1 cellular context compared by ENCODE assay signal in genomic region chr18:13611058-13611615, GRCh38.
TF ChIP-seq lines count a peak whose summit lies in the region.

No MANE protein-coding gene starts in this region.

TF ChIP-seq in GM12878, 131 proteins besides CTCF, POLR2A, EP300 and RAD21 (continued from another document):
- TF ChIP-seq, protein P1, sequence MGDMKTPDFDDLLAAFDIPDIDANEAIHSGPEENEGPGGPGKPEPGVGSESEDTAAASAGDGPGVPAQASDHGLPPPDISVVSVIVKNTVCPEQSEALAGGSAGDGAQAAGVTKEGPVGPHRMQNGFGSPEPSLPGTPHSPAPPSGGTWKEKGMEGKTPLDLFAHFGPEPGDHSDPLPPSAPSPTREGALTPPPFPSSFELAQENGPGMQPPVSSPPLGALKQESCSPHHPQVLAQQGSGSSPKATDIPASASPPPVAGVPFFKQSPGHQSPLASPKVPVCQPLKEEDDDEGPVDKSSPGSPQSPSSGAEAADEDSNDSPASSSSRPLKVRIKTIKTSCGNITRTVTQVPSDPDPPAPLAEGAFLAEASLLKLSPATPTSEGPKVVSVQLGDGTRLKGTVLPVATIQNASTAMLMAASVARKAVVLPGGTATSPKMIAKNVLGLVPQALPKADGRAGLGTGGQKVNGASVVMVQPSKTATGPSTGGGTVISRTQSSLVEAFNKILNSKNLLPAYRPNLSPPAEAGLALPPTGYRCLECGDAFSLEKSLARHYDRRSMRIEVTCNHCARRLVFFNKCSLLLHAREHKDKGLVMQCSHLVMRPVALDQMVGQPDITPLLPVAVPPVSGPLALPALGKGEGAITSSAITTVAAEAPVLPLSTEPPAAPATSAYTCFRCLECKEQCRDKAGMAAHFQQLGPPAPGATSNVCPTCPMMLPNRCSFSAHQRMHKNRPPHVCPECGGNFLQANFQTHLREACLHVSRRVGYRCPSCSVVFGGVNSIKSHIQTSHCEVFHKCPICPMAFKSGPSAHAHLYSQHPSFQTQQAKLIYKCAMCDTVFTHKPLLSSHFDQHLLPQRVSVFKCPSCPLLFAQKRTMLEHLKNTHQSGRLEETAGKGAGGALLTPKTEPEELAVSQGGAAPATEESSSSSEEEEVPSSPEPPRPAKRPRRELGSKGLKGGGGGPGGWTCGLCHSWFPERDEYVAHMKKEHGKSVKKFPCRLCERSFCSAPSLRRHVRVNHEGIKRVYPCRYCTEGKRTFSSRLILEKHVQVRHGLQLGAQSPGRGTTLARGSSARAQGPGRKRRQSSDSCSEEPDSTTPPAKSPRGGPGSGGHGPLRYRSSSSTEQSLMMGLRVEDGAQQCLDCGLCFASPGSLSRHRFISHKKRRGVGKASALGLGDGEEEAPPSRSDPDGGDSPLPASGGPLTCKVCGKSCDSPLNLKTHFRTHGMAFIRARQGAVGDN (IDR thresholded peaks at IDR 0.05), result no peak; the same call in none of the 2 replicates
- TF ChIP-seq TAF1 (IDR thresholded peaks at IDR 0.05; ENCODE audit: borderline replicate concordance, low read depth, low read length) (peak; percentile 33; the same call in 1 of the 2 replicates), BCLAF1 (IDR thresholded peaks at IDR 0.05) (no peak)
- TF ChIP-seq, protein P2, sequence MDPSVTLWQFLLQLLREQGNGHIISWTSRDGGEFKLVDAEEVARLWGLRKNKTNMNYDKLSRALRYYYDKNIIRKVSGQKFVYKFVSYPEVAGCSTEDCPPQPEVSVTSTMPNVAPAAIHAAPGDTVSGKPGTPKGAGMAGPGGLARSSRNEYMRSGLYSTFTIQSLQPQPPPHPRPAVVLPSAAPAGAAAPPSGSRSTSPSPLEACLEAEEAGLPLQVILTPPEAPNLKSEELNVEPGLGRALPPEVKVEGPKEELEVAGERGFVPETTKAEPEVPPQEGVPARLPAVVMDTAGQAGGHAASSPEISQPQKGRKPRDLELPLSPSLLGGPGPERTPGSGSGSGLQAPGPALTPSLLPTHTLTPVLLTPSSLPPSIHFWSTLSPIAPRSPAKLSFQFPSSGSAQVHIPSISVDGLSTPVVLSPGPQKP (IDR thresholded peaks at IDR 0.05; ENCODE audit: low read depth, low read length), result no peak
